In genomic region chr9:100219347-100219746, GRCh38 we compare ENCODE assay signal across 12 cellular contexts.
DNase-seq lines count a peak whose midpoint lies in the region; ATAC-seq and TF ChIP-seq lines count a peak whose summit lies in the region.
"Had no signal": no experiment of that assay in that cellular context is flagged by ENCODE, and none has a peak within 500 bp of the region (broad histone marks: within the 10 kb centered on the region; RNA-seq: fewer than 3 reads in every experiment).

No MANE protein-coding gene starts in this region.

- no peaks in the 10 kb centered on the region for H3K9me3 Mint-ChIP-seq in activated CD4-positive, alpha-beta T cell treated with anti-CD3 and anti-CD28 coated beads for 36 hours (ENCODE audit: low read depth)
- no peaks in the 10 kb centered on the region for H3K9me3 Mint-ChIP-seq in dendritic cell treated with granulocyte-macrophage colony-stimulating factor and Interleukin-4, amounts not matched to agents 40 ng/mL and 50 ng/mL, for 4 days
- H3K9me3 Mint-ChIP-seq in HFFc6 = no peaks in the 10 kb centered on the region
- H3K9me3 Mint-ChIP-seq: activated T-helper 2 cell treated with anti-CD3 and anti-CD28 coated beads, Interferon-gamma antibody, Interleukin-2, Interleukin-4, amounts not matched to agents 10 μg/mL and 5 μg/mL and 100 μg/mL, durations not matched to agents 14 hours and 24 hours and 36 hours; central memory CD8-positive, alpha-beta T cell; mesothelial cell of epicardium had no signal

- CTCF ChIA-PET in activated CD4-positive, alpha-beta T cell treated with anti-CD3 and anti-CD28 coated beads for 36 hours (lab: Charles Lee) = interaction anchor here (1.0 to 1.1 kb wide), 3 partner anchors 19 to 284 kb away, joined by 3 read pairs; no protein-coding TSS in a partner anchor

- H3K4me1 Mint-ChIP-seq in activated CD4-positive, alpha-beta T cell treated with anti-CD3 and anti-CD28 coated beads for 36 hours = peaks cover 3% of the 10 kb centered on the region
- H3K4me1 Mint-ChIP-seq in dendritic cell treated with granulocyte-macrophage colony-stimulating factor and Interleukin-4, amounts not matched to agents 40 ng/mL and 50 ng/mL, for 4 days (ENCODE audit: low read depth) = peaks cover 11% of the 10 kb centered on the region
- peaks cover 6% of the 10 kb centered on the region for H3K4me1 Mint-ChIP-seq in HFFc6 (ENCODE audit: low read depth)
- H3K4me1 Mint-ChIP-seq: central memory CD8-positive, alpha-beta T cell; mesothelial cell of epicardium had no signal

- intact Hi-C loops in activated CD4-positive, alpha-beta T cell treated with anti-CD3 and anti-CD28 coated beads for 36 hours (cut with DNase I, micrococcal nuclease) = loop anchor here (10.0 kb wide), 2 partner anchors 135 to 1055 kb away; no protein-coding TSS in a partner anchor
- intact Hi-C loops in dendritic cell treated with granulocyte-macrophage colony-stimulating factor and Interleukin-4, amounts not matched to agents 40 ng/mL and 50 ng/mL, for 4 days (cut with micrococcal nuclease) = loop anchor here (10.0 kb wide), 3 partner anchors 415 to 1055 kb away; no protein-coding TSS in a partner anchor
- intact Hi-C loops in left colon (cut with DNase I, micrococcal nuclease) = loop anchor here in 1 of 2 donors (10.0 kb wide), 2 partner anchors 195 to 1035 kb away; no protein-coding TSS in a partner anchor

- ATAC-seq in activated CD4-positive, alpha-beta T cell treated with anti-CD3 and anti-CD28 coated beads for 36 hours = peak; percentile 55
- ATAC-seq in GM21529 (IDR thresholded peaks at IDR 0.05; ENCODE audit: unreplicated experiment) = peak; percentile 85
- peak; percentile 73 for ATAC-seq in HG03175 (IDR thresholded peaks at IDR 0.05; ENCODE audit: unreplicated experiment)
- ATAC-seq in left colon = no peak

- no peaks in the 10 kb centered on the region for H3K27me3 Mint-ChIP-seq in activated CD4-positive, alpha-beta T cell treated with anti-CD3 and anti-CD28 coated beads for 36 hours
- no peaks in the 10 kb centered on the region for H3K27me3 Mint-ChIP-seq in dendritic cell treated with granulocyte-macrophage colony-stimulating factor and Interleukin-4, amounts not matched to agents 40 ng/mL and 50 ng/mL, for 4 days
- H3K27me3 Mint-ChIP-seq in HFFc6 (ENCODE audit: insufficient read depth) = no peaks in the 10 kb centered on the region
- H3K27me3 Mint-ChIP-seq: central memory CD8-positive, alpha-beta T cell had no signal

- DNase-seq in activated CD4-positive, alpha-beta T cell treated with anti-CD3 and anti-CD28 coated beads for 36 hours = no peak
- DNase-seq in activated CD4-positive, alpha-beta T cell treated with anti-CD3 and anti-CD28 coated beads, Interleukin-2, amount 50 U/mL, for 1 hour = no peak
- no peak for DNase-seq in HFFc6
- DNase-seq in left colon = no peak
- no peak for DNase-seq in UCSD-AML1 (lab: John Stamatoyannopoulos, UW; ENCODE audit: unreplicated experiment)
- DNase-seq: RPMI8226 had no signal

- H3K4me3 Mint-ChIP-seq in activated CD4-positive, alpha-beta T cell treated with anti-CD3 and anti-CD28 coated beads for 36 hours = no peak overlapping the region
- no peak overlapping the region for H3K4me3 Mint-ChIP-seq in dendritic cell treated with granulocyte-macrophage colony-stimulating factor and Interleukin-4, amounts not matched to agents 40 ng/mL and 50 ng/mL, for 4 days
- H3K4me3 Mint-ChIP-seq in HFFc6 = no peak overlapping the region
- H3K4me3 Mint-ChIP-seq: central memory CD8-positive, alpha-beta T cell; mesothelial cell of epicardium had no signal

- no peaks in the 10 kb centered on the region for H3K36me3 Mint-ChIP-seq in activated CD4-positive, alpha-beta T cell treated with anti-CD3 and anti-CD28 coated beads for 36 hours (ENCODE audit: low read depth)
- no peaks in the 10 kb centered on the region for H3K36me3 Mint-ChIP-seq in dendritic cell treated with granulocyte-macrophage colony-stimulating factor and Interleukin-4, amounts not matched to agents 40 ng/mL and 50 ng/mL, for 4 days (ENCODE audit: low read depth)
- H3K36me3 Mint-ChIP-seq in HFFc6 (ENCODE audit: low read depth) = no peaks in the 10 kb centered on the region

- no peak for TF ChIP-seq CTCF in HFFc6 (IDR thresholded peaks at IDR 0.05)

- POLR2A ChIA-PET in activated CD4-positive, alpha-beta T cell treated with anti-CD3 and anti-CD28 coated beads for 36 hours (lab: Charles Lee) = no interaction called here

- H3K27ac Mint-ChIP-seq in activated CD4-positive, alpha-beta T cell treated with anti-CD3 and anti-CD28 coated beads for 36 hours = no peak overlapping the region
- H3K27ac Mint-ChIP-seq in dendritic cell treated with granulocyte-macrophage colony-stimulating factor and Interleukin-4, amounts not matched to agents 40 ng/mL and 50 ng/mL, for 4 days = peak overlapping the region; percentile 43
- H3K27ac Mint-ChIP-seq in HFFc6 = no peak overlapping the region
- H3K27ac Mint-ChIP-seq: activated T-helper 2 cell treated with anti-CD3 and anti-CD28 coated beads, Interferon-gamma antibody, Interleukin-2, Interleukin-4, amounts not matched to agents 10 μg/mL and 5 μg/mL and 100 μg/mL, durations not matched to agents 14 hours and 24 hours and 36 hours; mesothelial cell of epicardium had no signal
